In genomic region chr4:781493-782216, GRCh38 we compare ENCODE assay signal across 8 cellular contexts. TPM values are rescaled to one million over a fixed set of nuclear protein-coding genes. Genes with fewer than 3 reads are reported as not detected.
A peak's percentile ranks its signal among the peaks of the same experiment; 100 is the strongest.
DNase-seq lines count a peak whose midpoint lies in the region; ATAC-seq, FAIRE-seq and TF ChIP-seq lines count a peak whose summit lies in the region.

No MANE protein-coding gene starts in this region.

- intact Hi-C loops in right cardiac atrium (cut with DNase I) (no loop called here), psoas muscle (cut with DNase I) (loop anchor here in 1 of 2 donors (10.0 kb wide), 1 partner anchor 143 kb away; no protein-coding TSS in a partner anchor)

- no peak for TF ChIP-seq CTCF in astrocyte (IDR thresholded peaks at IDR 0.05; ENCODE audit: insufficient read depth, low read depth, low read length)
- TF ChIP-seq CTCF in psoas muscle (IDR thresholded peaks at IDR 0.05): no peak

- peak overlapping the region; percentile 94 for H3K4me3 Mint-ChIP-seq in astrocyte (ENCODE audit: unreplicated experiment)

- H3K4me1 Mint-ChIP-seq in astrocyte (ENCODE audit: low read depth, unreplicated experiment): peaks cover 11% of the 10 kb centered on the region

- H3K27me3 Mint-ChIP-seq in astrocyte (ENCODE audit: low read depth, unreplicated experiment): peaks cover 19% of the 10 kb centered on the region

- no peaks in the 10 kb centered on the region for H3K9me3 Mint-ChIP-seq in astrocyte (ENCODE audit: unreplicated experiment)

- WGBS in right cardiac atrium: under 1% methylated on average over 57 of the region's 57 CpGs
- 1% methylated on average over 46 to 57 of the region's 57 CpGs for WGBS in psoas muscle, 3 donors

- H3K27ac ChIP-seq in astrocyte (ENCODE audit: low read depth, low read length) (peak overlapping the region; percentile 95), right cardiac atrium (ENCODE audit: low read length) (peak overlapping the region; percentile 93), psoas muscle (peak overlapping the region; percentile 94)

- peaks cover 13% of the 10 kb centered on the region for H3K36me3 ChIP-seq in astrocyte (ENCODE audit: insufficient read depth, low read length)
- peaks cover 0 to 27% of the 10 kb centered on the region in 2 donors for H3K36me3 ChIP-seq in psoas muscle (ENCODE audit: insufficient read depth in 1 of 2, low read depth in 1 of 2)

- peak; percentile 93 for ATAC-seq in HG02973 (IDR thresholded peaks at IDR 0.05; ENCODE audit: unreplicated experiment)
- ATAC-seq in right cardiac atrium: peak; percentile 97 to 98
- ATAC-seq in psoas muscle: peak; percentile 96 to 98 (median 97)

- H3K79me2 ChIP-seq in astrocyte (ENCODE audit: insufficient read depth, low read length): peaks cover 51% of the 10 kb centered on the region

- H3K4me3 ChIP-seq in astrocyte (ENCODE audit: insufficient read depth, low read depth, low read length) (peak overlapping the region; percentile 87), right cardiac atrium (ENCODE audit: low read length) (peak overlapping the region; percentile 58), psoas muscle (peak overlapping the region; percentile 100)

- H3K27ac Mint-ChIP-seq in astrocyte (ENCODE audit: unreplicated experiment): peak overlapping the region; percentile 90

- H3K9ac ChIP-seq in astrocyte (ENCODE audit: low read length): peak overlapping the region; percentile 99

- H3K9me3 ChIP-seq in astrocyte (ENCODE audit: insufficient read depth, low read depth, low read length) (no peaks in the 10 kb centered on the region), right cardiac atrium (ENCODE audit: control insufficient read depth, low read length) (no peaks in the 10 kb centered on the region), psoas muscle (no peaks in the 10 kb centered on the region)

- DNase-seq in GM18507 (ENCODE audit: extremely low spot score, insufficient read length, low read depth): peak; percentile 94
- peak; percentile 95 to 98 for DNase-seq in NCI-H1930 (lab: John Stamatoyannopoulos, UW)
- DNase-seq in T-helper 22 cell (ENCODE audit: low read depth): peak; percentile 99
- DNase-seq in astrocyte (ENCODE audit: low read depth): peak; percentile 95
- peak; percentile 99 to 100 (median 100) for DNase-seq in right cardiac atrium
- DNase-seq in psoas muscle: peak; percentile 99
- DNase-seq in urothelium cell line (ENCODE audit: low spot score): peak; percentile 98

- FAIRE-seq in GM18507 (lab: Jason Lieb, UNC) (peak; percentile 100), astrocyte (lab: Jason Lieb, UNC) (peak; percentile 59), urothelium cell line (lab: Jason Lieb, UNC) (peak; percentile 73)

- peaks cover 41% of the 10 kb centered on the region for H4K20me1 ChIP-seq in astrocyte (ENCODE audit: insufficient read depth, low read length)

- H3K36me3 Mint-ChIP-seq in astrocyte (ENCODE audit: low read depth, unreplicated experiment): peaks cover 11% of the 10 kb centered on the region

- H3K4me2 ChIP-seq in astrocyte (ENCODE audit: low read length): peak overlapping the region; percentile 95

- H2AFZ ChIP-seq in astrocyte (ENCODE audit: low read depth, low read length): peak overlapping the region; percentile 99

- H3K27me3 ChIP-seq in astrocyte (ENCODE audit: insufficient read depth, low read length) (peaks cover 20% of the 10 kb centered on the region), right cardiac atrium (ENCODE audit: control insufficient read depth, insufficient read depth) (no peaks in the 10 kb centered on the region), psoas muscle (ENCODE audit: insufficient read depth in 3 of 3, low read length in 2 of 3) (peaks cover 0 to 22% (median 0%) of the 10 kb centered on the region in 3 donors)

- H3K4me1 ChIP-seq in astrocyte (ENCODE audit: insufficient read depth, low read length): peaks cover 13% of the 10 kb centered on the region
- peaks cover 7% of the 10 kb centered on the region for H3K4me1 ChIP-seq in right cardiac atrium (ENCODE audit: control insufficient read depth, insufficient read depth, low read length)
- H3K4me1 ChIP-seq in psoas muscle: peaks cover 19% of the 10 kb centered on the region

RNA-seq across cellular contexts. Expression of gene CPLX1, which starts 44.3 kb away (rescaled TPM):
- 0.41 and 1.9 TPM in 2 replicates for total RNA-seq in astrocyte
- total RNA-seq in right cardiac atrium: 1 to 10 TPM; 2.1 to 9.3 (median 4.5) TPM
- polyA plus RNA-seq in right cardiac atrium: 7.2 TPM
- total RNA-seq in psoas muscle: 1 to 10 TPM; 1.3 to 1.6 (median 1.5) TPM
- 1 to 10 TPM in 1 of 3 donors, under 1 TPM in 2; 0.44 to 2.3 (median 0.66) TPM for polyA plus RNA-seq in psoas muscle

Comparison
In these comparisons a context has a peak if more than half of its experiments do, and no peak if none do; other contexts are left out.
1. Peak in every context shown above with its lines: DNase-seq, ATAC-seq, H3K4me3 ChIP-seq and H3K27ac ChIP-seq.